In genomic region chr10:89738551-89739209, GRCh38 we compare ENCODE assay signal across 10 cellular contexts. TPM values are rescaled to one million over a fixed set of nuclear protein-coding genes. Genes with fewer than 3 reads are reported as not detected.
DNase-seq lines count a peak whose midpoint lies in the region; ATAC-seq lines count a peak whose summit lies in the region.
"Had no signal": no experiment of that assay in that cellular context is flagged by ENCODE, and none has a peak within 500 bp of the region (broad histone marks: within the 10 kb centered on the region; RNA-seq: fewer than 3 reads in every experiment).

No MANE protein-coding gene starts in this region.

- no peak overlapping the region for H3K4me3 Mint-ChIP-seq in activated naive CD8-positive, alpha-beta T cell treated with anti-CD3 and anti-CD28 coated beads for 36 hours
- no peak overlapping the region for H3K4me3 Mint-ChIP-seq in activated naive CD8-positive, alpha-beta T cell treated with anti-CD3 and anti-CD28 coated beads, Interleukin-2, amount 50 U/mL, for 24 hours
- peak overlapping the region; percentile 30 to 48 for H3K4me3 Mint-ChIP-seq in stimulated activated naive B cell treated with anti-CD40 and anti-IgM and Interleukin-4, amounts not matched to agents 10 μg/mL and 1 μg/mL and 100 μg/mL, for 72 hours

- no peaks in the 10 kb centered on the region for H3K9me3 Mint-ChIP-seq in activated naive CD8-positive, alpha-beta T cell treated with anti-CD3 and anti-CD28 coated beads for 36 hours
- no peaks in the 10 kb centered on the region for H3K9me3 Mint-ChIP-seq in activated naive CD8-positive, alpha-beta T cell treated with anti-CD3 and anti-CD28 coated beads, Interleukin-2, amount 50 U/mL, for 24 hours
- H3K9me3 Mint-ChIP-seq in stimulated activated naive B cell treated with anti-CD40 and anti-IgM and Interleukin-4, amounts not matched to agents 10 μg/mL and 1 μg/mL and 100 μg/mL, for 72 hours: no peaks in the 10 kb centered on the region

- H3K27ac Mint-ChIP-seq in activated naive CD8-positive, alpha-beta T cell treated with anti-CD3 and anti-CD28 coated beads for 36 hours: peak overlapping the region; percentile 62
- no peak overlapping the region for H3K27ac Mint-ChIP-seq in activated naive CD8-positive, alpha-beta T cell treated with anti-CD3 and anti-CD28 coated beads, Interleukin-2, amount 50 U/mL, for 24 hours
- peak overlapping the region; percentile 86 for H3K27ac Mint-ChIP-seq in stimulated activated naive B cell treated with anti-CD40 and anti-IgM and Interleukin-4, amounts not matched to agents 10 μg/mL and 1 μg/mL and 100 μg/mL, for 72 hours

- H3K27me3 Mint-ChIP-seq in activated naive CD8-positive, alpha-beta T cell treated with anti-CD3 and anti-CD28 coated beads for 36 hours: no peaks in the 10 kb centered on the region
- no peaks in the 10 kb centered on the region for H3K27me3 Mint-ChIP-seq in activated naive CD8-positive, alpha-beta T cell treated with anti-CD3 and anti-CD28 coated beads, Interleukin-2, amount 50 U/mL, for 24 hours
- no peaks in the 10 kb centered on the region for H3K27me3 Mint-ChIP-seq in stimulated activated naive B cell treated with anti-CD40 and anti-IgM and Interleukin-4, amounts not matched to agents 10 μg/mL and 1 μg/mL and 100 μg/mL, for 72 hours

- DNase-seq in activated naive CD8-positive, alpha-beta T cell treated with anti-CD3 and anti-CD28 coated beads for 36 hours: no peak
- DNase-seq in activated naive CD8-positive, alpha-beta T cell treated with anti-CD3 and anti-CD28 coated beads, Interleukin-2, amount 50 U/mL, for 24 hours: no peak
- DNase-seq in NOMO-1 treated with DMSO at 0.1 percent for 48 hours (lab: John Stamatoyannopoulos, UW; ENCODE audit: unreplicated experiment) (peak; percentile 79), NCI-H146 (lab: John Stamatoyannopoulos, UW) (no peak), anterior cingulate cortex (lab: John Stamatoyannopoulos, UW) (no peak), ureter (ENCODE audit: low spot score) (no peak)
- no peak for DNase-seq in stimulated activated naive B cell treated with anti-CD40 and anti-IgM and Interleukin-4, amounts not matched to agents 10 μg/mL and 1 μg/mL and 100 μg/mL, for 72 hours
- DNase-seq: activated CD4-positive, CD25-positive, alpha-beta regulatory T cell; IMR-90 had no signal

- H3K36me3 Mint-ChIP-seq in activated naive CD8-positive, alpha-beta T cell treated with anti-CD3 and anti-CD28 coated beads for 36 hours: peaks cover 25% of the 10 kb centered on the region
- H3K36me3 Mint-ChIP-seq in activated naive CD8-positive, alpha-beta T cell treated with anti-CD3 and anti-CD28 coated beads, Interleukin-2, amount 50 U/mL, for 24 hours (ENCODE audit: low read depth): peaks cover 42% of the 10 kb centered on the region
- peaks cover 5 to 21% of the 10 kb centered on the region in 2 donors for H3K36me3 Mint-ChIP-seq in stimulated activated naive B cell treated with anti-CD40 and anti-IgM and Interleukin-4, amounts not matched to agents 10 μg/mL and 1 μg/mL and 100 μg/mL, for 72 hours

- no peak for ATAC-seq in activated naive CD8-positive, alpha-beta T cell treated with anti-CD3 and anti-CD28 coated beads, Interleukin-2, amount 50 U/mL, for 24 hours
- ATAC-seq in HG02870 (IDR thresholded peaks at IDR 0.05; ENCODE audit: unreplicated experiment): peak; percentile 87
- ATAC-seq in stimulated activated naive B cell treated with anti-CD40 and anti-IgM and Interleukin-4, amounts not matched to agents 10 μg/mL and 1 μg/mL and 100 μg/mL, for 72 hours (replicated peaks): peak; percentile 90 to 92

- peaks cover 3% of the 10 kb centered on the region for H3K4me1 Mint-ChIP-seq in activated naive CD8-positive, alpha-beta T cell treated with anti-CD3 and anti-CD28 coated beads for 36 hours
- H3K4me1 Mint-ChIP-seq in activated naive CD8-positive, alpha-beta T cell treated with anti-CD3 and anti-CD28 coated beads, Interleukin-2, amount 50 U/mL, for 24 hours: peaks cover 9% of the 10 kb centered on the region
- peaks cover 12 to 21% of the 10 kb centered on the region in 2 donors for H3K4me1 Mint-ChIP-seq in stimulated activated naive B cell treated with anti-CD40 and anti-IgM and Interleukin-4, amounts not matched to agents 10 μg/mL and 1 μg/mL and 100 μg/mL, for 72 hours

RNA-seq across cellular contexts. Expression of gene KIF20B, which starts 37.3 kb away (rescaled TPM):
- 10 to 100 TPM; 61.7 to 63.2 TPM for total RNA-seq in activated naive CD8-positive, alpha-beta T cell treated with anti-CD3 and anti-CD28 coated beads for 36 hours
- 7.4 TPM for total RNA-seq in ureter

Comparison
In these comparisons a context has a peak if more than half of its experiments do, and no peak if none do; other contexts are left out.
1. H3K4me3 Mint-ChIP-seq: peak in stimulated activated naive B cell treated with anti-CD40 and anti-IgM and Interleukin-4, amounts not matched to agents 10 μg/mL and 1 μg/mL and 100 μg/mL, for 72 hours (2 of 2); none in activated naive CD8-positive, alpha-beta T cell treated with anti-CD3 and anti-CD28 coated beads for 36 hours (single experiment) and activated naive CD8-positive, alpha-beta T cell treated with anti-CD3 and anti-CD28 coated beads, Interleukin-2, amount 50 U/mL, for 24 hours (single experiment).